2 cellular contexts compared by ENCODE assay signal in genomic region chr2:241314933-241315182, GRCh38.
A peak's percentile ranks its signal among the peaks of the same experiment; 100 is the strongest.
TF ChIP-seq lines count a peak whose summit lies in the region.

No MANE protein-coding gene starts in this region.

TF ChIP-seq in HCT116, 20 proteins besides CTCF, POLR2A, EP300 and RAD21:
- TF ChIP-seq REST (IDR thresholded peaks at IDR 0.05; ENCODE audit: low read depth) (no peak), ELF1 (IDR thresholded peaks at IDR 0.05; ENCODE audit: borderline replicate concordance, low read depth) (no peak), ZFX (IDR thresholded peaks at IDR 0.05) (peak; percentile 92), CEBPB (IDR thresholded peaks at IDR 0.05; ENCODE audit: low read depth) (no peak), CBX3 (IDR thresholded peaks at IDR 0.05; ENCODE audit: low read depth) (0 out of 2 replicates have a peak, but pooled peaks have one; percentile 45), JUND (IDR thresholded peaks at IDR 0.05) (no peak), ZNF274 (IDR thresholded peaks at IDR 0.05; ENCODE audit: low read depth, low read length) (no peak), ATF3 (IDR thresholded peaks at IDR 0.05) (no peak), TCF7L2 (IDR thresholded peaks at IDR 0.05; ENCODE audit: borderline replicate concordance, extremely low read depth, insufficient read depth, insufficient read length) (no peak), SRF (IDR thresholded peaks at IDR 0.05; ENCODE audit: low read depth) (no peak), MAX (IDR thresholded peaks at IDR 0.05) (no peak), EZH2 (IDR thresholded peaks at IDR 0.05) (no peak), SP1 (IDR thresholded peaks at IDR 0.05; ENCODE audit: low read depth) (no peak), ZBTB33 (IDR thresholded peaks at IDR 0.05; ENCODE audit: extremely low read depth, insufficient replicate concordance, low read length) (no peak), FOSL1 (IDR thresholded peaks at IDR 0.05; ENCODE audit: low read depth) (no peak), EGR1 (IDR thresholded peaks at IDR 0.05; ENCODE audit: low read depth) (0 out of 2 replicates have a peak, but pooled peaks have one; percentile 36), SIN3A (IDR thresholded peaks at IDR 0.05; ENCODE audit: low read depth) (peak; percentile 39; the same call in 1 of the 2 replicates), YY1 (IDR thresholded peaks at IDR 0.05; ENCODE audit: extremely low read depth, insufficient replicate concordance, low read depth, low read length) (no peak), EZH2phosphoT487 (IDR thresholded peaks at IDR 0.05; ENCODE audit: borderline replicate concordance) (no peak), POLR2AphosphoS5 (IDR thresholded peaks at IDR 0.05; ENCODE audit: low read depth, low read length) (no peak; the same call in 1 of the 2 replicates)

TF ChIP-seq in K562, 482 proteins besides CTCF, POLR2A, EP300 and RAD21 (continues in another document):
- TF ChIP-seq PHF8 (IDR thresholded peaks at IDR 0.05; ENCODE audit: borderline replicate concordance, low read length) (peak; percentile 85; the same call in 1 of the 2 replicates), ZNF511 (CRISPR knock-in tag; IDR thresholded peaks at IDR 0.05) (peak; percentile 73), SMAD4 (CRISPR knock-in tag; conservative IDR thresholded peaks at IDR 0.05) (peak; percentile 54; the same call in 1 of the 2 replicates), HDAC1 (IDR thresholded peaks at IDR 0.05) (peak in 1 of 2 experiments; percentile 45; a peak in 1 of 4 replicates), HNRNPL (IDR thresholded peaks at IDR 0.05; ENCODE audit: low read depth, low read length) (0 out of 2 replicates have a peak, but pooled peaks have one; percentile 58), KAT8 (IDR thresholded peaks at IDR 0.05; ENCODE audit: low read depth) (no peak), ZKSCAN3 (CRISPR knock-in tag; IDR thresholded peaks at IDR 0.05) (no peak), E2F3 (CRISPR knock-in tag; IDR thresholded peaks at IDR 0.05) (peak; percentile 36; the same call in 1 of the 2 replicates), RBFOX2 (IDR thresholded peaks at IDR 0.05; ENCODE audit: low read depth, low read length) (peak; percentile 95), U2AF1 (optimal IDR thresholded peaks at IDR 0.05; ENCODE audit: low read depth, low read length) (peak; percentile 85), SREBF1 (IDR thresholded peaks at IDR 0.05; ENCODE audit: borderline replicate concordance, low read depth, low read length) (no peak), KDM5B (IDR thresholded peaks at IDR 0.05; ENCODE audit: insufficient replicate concordance, low read depth, low read length) (peak; percentile 48), ZNF75A (CRISPR knock-in tag; IDR thresholded peaks at IDR 0.05) (no peak), SIN3B (IDR thresholded peaks at IDR 0.05; ENCODE audit: low read depth) (peak; percentile 21; the same call in 1 of the 2 replicates), KLF10 (CRISPR knock-in tag; IDR thresholded peaks at IDR 0.05) (no peak), L3MBTL2 (IDR thresholded peaks at IDR 0.05) (peak; percentile 71; the same call in 1 of the 2 replicates), CTCFL (IDR thresholded peaks at IDR 0.05; ENCODE audit: borderline replicate concordance, insufficient read depth, low read depth, low read length, poor library complexity, severe bottlenecking) (peak; percentile 68), CBX1 (IDR thresholded peaks at IDR 0.05; ENCODE audit: low read depth) (no peak), UBTF (IDR thresholded peaks at IDR 0.05; ENCODE audit: borderline replicate concordance in 1 of 2, low read depth in 2 of 2, low read length in 2 of 2) (0 out of 4 replicates have a peak, but pooled peaks of 1 of the 2 experiments have one; percentile 45), PBX2 (CRISPR knock-in tag; IDR thresholded peaks at IDR 0.05; ENCODE audit: low read depth) (no peak), PBX2 (tag; conservative IDR thresholded peaks at IDR 0.05; ENCODE audit: low read depth) (no peak), SOX6 (IDR thresholded peaks at IDR 0.05) (peak; percentile 15; the same call in 1 of the 2 replicates), ZNF592 (IDR thresholded peaks at IDR 0.05) (peak; percentile 28; the same call in 1 of the 2 replicates), POLR2AphosphoS5 (IDR thresholded peaks at IDR 0.05; ENCODE audit: control insufficient read depth, insufficient read depth, low read depth, low read length) (peak; percentile 51), NONO (IDR thresholded peaks at IDR 0.05; ENCODE audit: low read depth in 2 of 2, low read length in 1 of 2) (peak in 1 of 2 experiments; percentile 71; a peak in 2 of 4 replicates), ZFX (CRISPR knock-in tag; IDR thresholded peaks at IDR 0.05) (peak; percentile 97), FOXA3 (CRISPR knock-in tag; conservative IDR thresholded peaks at IDR 0.05 in 1 of 2, IDR thresholded peaks at IDR 0.05 in 1 of 2) (no peak), ZSCAN29 (IDR thresholded peaks at IDR 0.05) (0 out of 2 replicates have a peak, but pooled peaks have one; percentile 32), ZNF318 (IDR thresholded peaks at IDR 0.05; ENCODE audit: borderline replicate concordance in 1 of 2, low read depth in 1 of 2) (no peak), ARID2 (IDR thresholded peaks at IDR 0.05) (no peak)
